ENCODE assay signal across 14 cellular contexts in the genomic region with DNA sequence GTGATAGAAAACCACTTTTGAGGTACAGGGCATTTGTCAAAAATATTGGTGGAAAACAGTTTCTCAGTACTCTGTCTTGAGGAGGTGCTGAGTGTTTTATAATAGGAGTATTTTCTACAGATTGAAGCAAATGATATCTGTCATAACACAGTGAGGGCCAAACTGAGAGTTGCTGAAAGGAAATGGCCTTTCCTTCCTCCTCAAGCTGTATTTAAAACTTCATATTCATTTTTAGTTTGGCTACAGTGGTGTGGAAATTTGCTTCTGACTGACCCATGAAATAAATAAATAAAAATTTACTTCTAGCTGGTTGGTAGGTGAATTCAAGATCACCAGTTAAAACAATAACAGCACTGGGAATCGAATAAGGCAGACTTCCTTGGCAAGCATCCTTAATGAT.
DNase-seq lines count a peak whose midpoint lies in the region; ATAC-seq and TF ChIP-seq lines count a peak whose summit lies in the region.
"Had no signal": no experiment of that assay in that cellular context is flagged by ENCODE, and none has a peak within 500 bp of the region (broad histone marks: within the 10 kb centered on the region; RNA-seq: fewer than 3 reads in every experiment).

No MANE protein-coding gene starts in this region.

- no peak overlapping the region for H4K8ac ChIP-seq in mesenchymal stem cell (ENCODE audit: low read length)

- DNase-seq in heart right ventricle (no peak), Right ventricle myocardium inferior (ENCODE audit: missing footprints) (no peak), esophagus muscularis mucosa (ENCODE audit: extremely low spot score) (no peak), mesenchymal stem cell (peak; percentile 16), breast epithelium (ENCODE audit: low spot score in 2 of 2) (no peak), sciatic nerve (ENCODE audit: low spot score) (no peak), MV-4-11 (lab: John Stamatoyannopoulos, UW) (no peak)
- DNase-seq in activated CD4-positive, alpha-beta T cell treated with anti-CD3 and anti-CD28 coated beads, Interleukin-2, amount 50 U/mL, for 1 hour = no peak
- DNase-seq: 8988T, COR-L47, NCI-H1417 treated with DMSO at 0.1 percent for 48 hours, NCI-H2171 treated with DMSO at 0.1 percent for 48 hours had no signal

- H3K23ac ChIP-seq in mesenchymal stem cell (ENCODE audit: low read length in 2 of 2) = no peak overlapping the region

- no peak overlapping the region for H2BK120ac ChIP-seq in mesenchymal stem cell (ENCODE audit: low read depth, low read length)

- peaks cover 0 to 26% (median 19%) of the 10 kb centered on the region in 9 donors for H3K4me1 ChIP-seq in heart right ventricle
- peaks cover 17 to 27% (median 23%) of the 10 kb centered on the region in 4 donors for H3K4me1 ChIP-seq in esophagus muscularis mucosa
- no peaks in the 10 kb centered on the region for H3K4me1 ChIP-seq in mesenchymal stem cell (ENCODE audit: control insufficient read depth, insufficient read depth, low read depth, low read length)
- H3K4me1 ChIP-seq in breast epithelium = no peaks in the 10 kb centered on the region

- H3K4me2 ChIP-seq in mesenchymal stem cell (ENCODE audit: low read length, poor library complexity, severe bottlenecking) = no peak overlapping the region

- H2AK5ac ChIP-seq in mesenchymal stem cell (ENCODE audit: low read length, severe bottlenecking) = no peak overlapping the region

- H4K91ac ChIP-seq in mesenchymal stem cell (ENCODE audit: low read length) = no peak overlapping the region

- H3K27ac ChIP-seq in heart right ventricle (peak overlapping the region in 5 of 10 donors; percentile 15 to 57 (median 33)), esophagus muscularis mucosa (replicated peaks in 1 of 4) (peak overlapping the region; percentile 24 to 46 (median 34)), mesenchymal stem cell (ENCODE audit: low read length, poor library complexity, severe bottlenecking) (no peak overlapping the region), breast epithelium (no peak overlapping the region)
- H3K27ac ChIP-seq: BLaER1 treated with 17β-estradiol and CSF1 and Interleukin-3, amounts not matched to agents 10 nM and 100 nM had no signal

- no peak overlapping the region for H3K18ac ChIP-seq in mesenchymal stem cell (ENCODE audit: low read depth in 1 of 2, low read length in 2 of 2)

- no peak for TF ChIP-seq EP300 in esophagus muscularis mucosa (IDR thresholded peaks at IDR 0.05)

- no peak overlapping the region for H2BK12ac ChIP-seq in mesenchymal stem cell (ENCODE audit: low read length in 2 of 2)

- H3K4me3 ChIP-seq in heart right ventricle (no peak overlapping the region), esophagus muscularis mucosa (no peak overlapping the region), mesenchymal stem cell (ENCODE audit: insufficient read depth in 1 of 2, low read depth in 1 of 2, low read length in 2 of 2) (no peak overlapping the region), breast epithelium (no peak overlapping the region)
- H3K4me3 ChIP-seq: BLaER1 treated with 17β-estradiol and CSF1 and Interleukin-3, amounts not matched to agents 10 nM and 100 nM; K562 had no signal

- H2BK15ac ChIP-seq in mesenchymal stem cell (ENCODE audit: low read depth, poor library complexity, severe bottlenecking) = no peak overlapping the region

- H3K4ac ChIP-seq in mesenchymal stem cell (ENCODE audit: low read depth in 1 of 2, low read length in 2 of 2) = no peak overlapping the region

- intact Hi-C loops in heart right ventricle (cut with DNase I) = loop anchor here in 2 of 10 donors (10.0 kb wide), 1 partner anchor 828 kb away; a partner anchor contains a TSS
- intact Hi-C loops in Right ventricle myocardium inferior (cut with DNase I) = loop anchor here (10.0 kb wide), 1 partner anchor 828 kb away; a partner anchor contains a TSS
- intact Hi-C loops in esophagus muscularis mucosa (cut with DNase I) = no loop called here
- intact Hi-C loops in breast epithelium (cut with DNase I; ENCODE audit: low total_unique reads) = no loop called here
- intact Hi-C loops in sciatic nerve (cut with DNase I) = no loop called here

- H3K36me3 ChIP-seq in heart right ventricle = no peaks in the 10 kb centered on the region
- no peaks in the 10 kb centered on the region for H3K36me3 ChIP-seq in esophagus muscularis mucosa
- H3K36me3 ChIP-seq in mesenchymal stem cell (ENCODE audit: control insufficient read depth in 1 of 2, insufficient read depth in 2 of 2, low read depth in 1 of 2, low read length in 2 of 2) = no peaks in the 10 kb centered on the region
- H3K36me3 ChIP-seq in breast epithelium = no peaks in the 10 kb centered on the region
- H3K36me3 ChIP-seq: BLaER1 treated with 17β-estradiol and CSF1 and Interleukin-3, amounts not matched to agents 10 nM and 100 nM had no signal

- TF ChIP-seq POLR2A in esophagus muscularis mucosa (IDR thresholded peaks at IDR 0.05; ENCODE audit: low read depth) (no peak), breast epithelium (IDR thresholded peaks at IDR 0.05) (no peak)

- no peak overlapping the region for H2AFZ ChIP-seq in mesenchymal stem cell (ENCODE audit: low read depth, low read length)

- TF ChIP-seq CTCF in heart right ventricle (IDR thresholded peaks at IDR 0.05) (no peak), esophagus muscularis mucosa (IDR thresholded peaks at IDR 0.05) (no peak), breast epithelium (IDR thresholded peaks at IDR 0.05) (no peak)

- H3K9me3 ChIP-seq in heart right ventricle (no peaks in the 10 kb centered on the region), esophagus muscularis mucosa (no peaks in the 10 kb centered on the region), mesenchymal stem cell (ENCODE audit: control insufficient read depth, low read length) (no peaks in the 10 kb centered on the region), breast epithelium (no peaks in the 10 kb centered on the region)
- H3K9me3 ChIP-seq: BLaER1 treated with 17β-estradiol and CSF1 and Interleukin-3, amounts not matched to agents 10 nM and 100 nM had no signal

- no peaks in the 10 kb centered on the region for H3K79me1 ChIP-seq in mesenchymal stem cell (replicated peaks; ENCODE audit: low read length, poor library complexity, severe bottlenecking)

- H3K14ac ChIP-seq in mesenchymal stem cell (ENCODE audit: low read length in 2 of 2) = no peak overlapping the region

- ATAC-seq in heart right ventricle (peak in 5 of 8 donors; percentile 30 to 72 (median 49)), Right ventricle myocardium inferior (no peak), sciatic nerve (no peak)
- ATAC-seq: K562 had no signal

- H3K27me3 ChIP-seq in heart right ventricle (no peaks in the 10 kb centered on the region), esophagus muscularis mucosa (no peaks in the 10 kb centered on the region), mesenchymal stem cell (ENCODE audit: control insufficient read depth in 1 of 2, insufficient read depth in 1 of 2, low read length in 2 of 2) (no peaks in the 10 kb centered on the region), breast epithelium (no peaks in the 10 kb centered on the region)
- H3K27me3 ChIP-seq: BLaER1 treated with 17β-estradiol and CSF1 and Interleukin-3, amounts not matched to agents 10 nM and 100 nM had no signal

- H3K9ac ChIP-seq in mesenchymal stem cell (ENCODE audit: low read length) = no peak overlapping the region
- H3K9ac ChIP-seq: BLaER1 treated with 17β-estradiol and CSF1 and Interleukin-3, amounts not matched to agents 10 nM and 100 nM had no signal

- H2BK5ac ChIP-seq in mesenchymal stem cell (ENCODE audit: low read depth, low read length, poor library complexity, severe bottlenecking) = no peak overlapping the region

- 44 to 48% methylated on average over 1 of the region's 1 CpG for WGBS in heart right ventricle, 2 donors
- WGBS in esophagus muscularis mucosa = 32% methylated on average over 1 of the region's 1 CpG
- WGBS in mesenchymal stem cell = no CpG with 5 or more reads among the region's 1 CpG

Comparison
In these comparisons a context has a peak if more than half of its experiments do, and no peak if none do; other contexts are left out.
1. ATAC-seq: peak in heart right ventricle (5 of 8); none in Right ventricle myocardium inferior (single experiment) and sciatic nerve (single experiment).
2. H3K27ac ChIP-seq: peak in esophagus muscularis mucosa (4 of 4); none in mesenchymal stem cell (single experiment) and breast epithelium (0 of 2).